Comparison of ENCODE assay signal across 27 cellular contexts in genomic region chr19:28987177-28987576, GRCh38.
"Had no signal": no experiment of that assay in that cellular context is flagged by ENCODE, and none has a peak within 500 bp of the region (broad histone marks: within the 10 kb centered on the region; RNA-seq: fewer than 3 reads in every experiment).

No MANE protein-coding gene starts in this region.

- H3K4me3 Mint-ChIP-seq: dendritic cell treated with granulocyte-macrophage colony-stimulating factor and Interleukin-4, amounts not matched to agents 40 ng/mL and 50 ng/mL, for 4 days; effector memory CD8-positive, alpha-beta T cell; endodermal cell; mesothelial cell of epicardium; naive B cell had no signal

- H3K27ac Mint-ChIP-seq: dendritic cell treated with granulocyte-macrophage colony-stimulating factor and Interleukin-4, amounts not matched to agents 40 ng/mL and 50 ng/mL, for 4 days; endodermal cell; mesothelial cell of epicardium; naive B cell had no signal

- H3K36me3 ChIP-seq: colonic mucosa, esophagus squamous epithelium, gastrocnemius medialis, heart right ventricle, left ventricle myocardium inferior, lower lobe of right lung had no signal

- H3K9me3 ChIP-seq: colonic mucosa, esophagus squamous epithelium, gastrocnemius medialis, heart right ventricle, left ventricle myocardium inferior, lower lobe of right lung, mucosa of descending colon had no signal

- ATAC-seq: effector memory CD8-positive, alpha-beta T cell; esophagus mucosa; gastrocnemius medialis; heart right ventricle; left cardiac atrium; lower lobe of right lung; mucosa of descending colon had no signal

- H3K36me3 Mint-ChIP-seq: mesothelial cell of epicardium, naive B cell had no signal

- H3K27me3 Mint-ChIP-seq: dendritic cell treated with granulocyte-macrophage colony-stimulating factor and Interleukin-4, amounts not matched to agents 40 ng/mL and 50 ng/mL, for 4 days; naive B cell had no signal

- FAIRE-seq: endometrium, islet of Langerhans, keratinocyte had no signal

- H3K4me1 Mint-ChIP-seq: mesothelial cell of epicardium, naive B cell had no signal

- H3K27me3 ChIP-seq: colonic mucosa, esophagus squamous epithelium, gastrocnemius medialis had no signal

- DNase-seq: colonic mucosa; cortex of kidney; effector CD8-positive, alpha-beta T cell; effector memory CD8-positive, alpha-beta T cell; endodermal cell; erythroblast; esophagus squamous epithelium; foreskin fibroblast; foreskin melanocyte; gastrocnemius medialis; glutamatergic neuron; head of caudate nucleus; heart right ventricle; hippocampal formation; left cardiac atrium; left ventricle myocardium inferior; lower lobe of right lung; mesenchymal stem cell; mucosa of descending colon; naive B cell had no signal

- H3K4me1 ChIP-seq: colonic mucosa, esophagus squamous epithelium, gastrocnemius medialis, heart right ventricle, left ventricle myocardium inferior, lower lobe of right lung had no signal

- H3K4me3 ChIP-seq: colonic mucosa, esophagus squamous epithelium, gastrocnemius medialis, heart right ventricle, left ventricle myocardium inferior, lower lobe of right lung, mucosa of descending colon had no signal

- H3K27ac ChIP-seq: colonic mucosa, epithelial cell of prostate, esophagus squamous epithelium, gastrocnemius medialis, heart right ventricle, left ventricle myocardium inferior, lower lobe of right lung had no signal

- H3K9me3 Mint-ChIP-seq: endodermal cell, mesothelial cell of epicardium had no signal
